8 cellular contexts compared by ENCODE assay signal in the genomic region with DNA sequence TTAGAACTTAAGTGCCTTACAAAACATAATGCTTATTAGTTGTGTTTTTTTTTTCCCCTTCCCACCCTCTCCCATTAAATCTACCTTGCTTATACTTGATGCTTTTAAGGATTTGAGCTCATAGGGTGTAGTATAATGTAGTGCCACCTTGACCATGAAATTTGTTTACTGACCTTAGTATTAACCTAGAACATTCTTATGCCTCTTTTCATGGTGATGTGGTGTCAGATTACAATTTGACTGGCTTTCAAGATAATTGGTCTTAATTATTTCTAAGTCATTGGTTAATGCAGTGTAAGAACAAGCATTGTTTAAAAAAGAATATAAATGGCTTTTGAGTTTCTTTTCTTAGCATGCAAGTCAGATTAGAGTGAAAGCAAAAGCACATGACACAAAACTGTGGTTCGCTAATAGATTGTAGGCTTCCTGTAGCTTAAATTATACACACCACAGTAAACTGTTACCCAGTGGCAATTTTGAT.
A peak's percentile ranks its signal among the peaks of the same experiment; 100 is the strongest.
DNase-seq lines count a peak whose midpoint lies in the region; ATAC-seq and TF ChIP-seq lines count a peak whose summit lies in the region.

No MANE protein-coding gene starts in this region.

- peak; percentile 22 for DNase-seq in EH (ENCODE audit: low read depth)
- DNase-seq in activated CD4-positive, alpha-beta memory T cell treated with anti-CD3 and anti-CD28 coated beads, Interleukin-2, amount 10 ng/mL, durations not matched to agents 7 days and 5 days = no peak
- no peak for DNase-seq in natural killer cell
- no peak for DNase-seq in NCI-H1092 treated with DMSO at 0.1 percent for 48 hours (lab: John Stamatoyannopoulos, UW)
- no peak for DNase-seq in amygdala (lab: John Stamatoyannopoulos, UW)
- no peak for DNase-seq in globus pallidus (ENCODE audit: low spot score)

- TF ChIP-seq CTCF in natural killer cell (IDR thresholded peaks at IDR 0.05) = no peak

- peaks cover 86% of the 10 kb centered on the region for H3K4me1 Mint-ChIP-seq in activated CD4-positive, alpha-beta memory T cell treated with anti-CD3 and anti-CD28 coated beads, Interleukin-2, amount 10 ng/mL, durations not matched to agents 7 days and 5 days
- H3K4me1 Mint-ChIP-seq in natural killer cell = peaks cover 77 to 83% of the 10 kb centered on the region in 2 donors

- peak overlapping the region; percentile 97 for H3K27ac Mint-ChIP-seq in activated CD4-positive, alpha-beta memory T cell treated with anti-CD3 and anti-CD28 coated beads, Interleukin-2, amount 10 ng/mL, durations not matched to agents 7 days and 5 days
- H3K27ac Mint-ChIP-seq in natural killer cell = peak overlapping the region; percentile 84 to 92

- peak; percentile 77 for ATAC-seq in GM19455 (IDR thresholded peaks at IDR 0.05; ENCODE audit: unreplicated experiment)
- ATAC-seq in HG03432 (IDR thresholded peaks at IDR 0.05; ENCODE audit: unreplicated experiment) = peak; percentile 63
- peak; percentile 79 to 86 (median 79) for ATAC-seq in natural killer cell

- intact Hi-C loops in natural killer cell (cut with micrococcal nuclease) = loop anchor here (2.0 kb wide), 1 partner anchor 61 kb away; no protein-coding TSS in a partner anchor

- CTCF ChIA-PET in activated CD4-positive, alpha-beta memory T cell treated with anti-CD3 and anti-CD28 coated beads, Interleukin-2, amount 10 ng/mL, durations not matched to agents 7 days and 5 days (lab: Charles Lee) = interaction anchor here (0.7 to 3.3 kb wide), 12 partner anchors 9 to 140 kb away, joined by 3 to 11 read pairs (median 6); no protein-coding TSS in a partner anchor

- H3K4me3 Mint-ChIP-seq in activated CD4-positive, alpha-beta memory T cell treated with anti-CD3 and anti-CD28 coated beads, Interleukin-2, amount 10 ng/mL, durations not matched to agents 7 days and 5 days = peak overlapping the region; percentile 60
- peak overlapping the region; percentile 87 for H3K4me3 Mint-ChIP-seq in natural killer cell

- peaks cover 21% of the 10 kb centered on the region for H3K36me3 Mint-ChIP-seq in activated CD4-positive, alpha-beta memory T cell treated with anti-CD3 and anti-CD28 coated beads, Interleukin-2, amount 10 ng/mL, durations not matched to agents 7 days and 5 days (ENCODE audit: low read depth)
- no peaks in the 10 kb centered on the region for H3K36me3 Mint-ChIP-seq in natural killer cell

- no peaks in the 10 kb centered on the region for H3K27me3 Mint-ChIP-seq in activated CD4-positive, alpha-beta memory T cell treated with anti-CD3 and anti-CD28 coated beads, Interleukin-2, amount 10 ng/mL, durations not matched to agents 7 days and 5 days
- H3K27me3 Mint-ChIP-seq in natural killer cell (ENCODE audit: low read depth in 2 of 2) = no peaks in the 10 kb centered on the region

- POLR2A ChIA-PET in activated CD4-positive, alpha-beta memory T cell treated with anti-CD3 and anti-CD28 coated beads, Interleukin-2, amount 10 ng/mL, durations not matched to agents 7 days and 5 days (lab: Charles Lee) = interaction anchor here (1.3 to 21.9 kb wide), 6 partner anchors 8 to 59 kb away, joined by 3 to 446 read pairs (median 65); partner anchors contain the start of gene ADD3

- no peaks in the 10 kb centered on the region for H3K9me3 Mint-ChIP-seq in activated CD4-positive, alpha-beta memory T cell treated with anti-CD3 and anti-CD28 coated beads, Interleukin-2, amount 10 ng/mL, durations not matched to agents 7 days and 5 days
- H3K9me3 Mint-ChIP-seq in natural killer cell = no peaks in the 10 kb centered on the region
